ENCODE assay signal across 15 cellular contexts in genomic region chr6:156102129-156102528, GRCh38.
DNase-seq lines count a peak whose midpoint lies in the region; ATAC-seq and TF ChIP-seq lines count a peak whose summit lies in the region.
"Had no signal": no experiment of that assay in that cellular context is flagged by ENCODE, and none has a peak within 500 bp of the region (broad histone marks: within the 10 kb centered on the region; RNA-seq: fewer than 3 reads in every experiment).

No MANE protein-coding gene starts in this region.

- no peaks in the 10 kb centered on the region for H3K36me3 ChIP-seq in DOHH2 (ENCODE audit: control insufficient read depth, low read length)
- H3K36me3 ChIP-seq in WERI-Rb-1 = no peaks in the 10 kb centered on the region
- H3K36me3 ChIP-seq: ascending aorta, esophagus muscularis mucosa, left lung, tibial artery had no signal

- H3K4me3 Mint-ChIP-seq in activated T-cell treated with anti-CD3 and anti-CD28 coated beads, Interleukin-2, amount 50 U/mL, for 4 hours = no peak overlapping the region
- H3K4me3 Mint-ChIP-seq: T-helper 1 cell treated with Interleukin-12 subunit alpha and Interleukin-12 subunit beta and Interleukin-4 antibody, amounts not matched to agents 30 μg/mL and 1 μg/mL, for 36 hours had no signal

- peaks cover 2% of the 10 kb centered on the region for H3K36me3 Mint-ChIP-seq in activated T-cell treated with anti-CD3 and anti-CD28 coated beads, Interleukin-2, amount 50 U/mL, for 4 hours (ENCODE audit: insufficient read depth)

- no peaks in the 10 kb centered on the region for H3K4me1 ChIP-seq in DOHH2 (ENCODE audit: control insufficient read depth, low read length)
- H3K4me1 ChIP-seq: ascending aorta, esophagus muscularis mucosa, left lung, tibial artery had no signal

- H3K9me2 ChIP-seq in DOHH2 (replicated peaks; ENCODE audit: control insufficient read depth, low read length) = no peaks in the 10 kb centered on the region

- H3K9me3 ChIP-seq in DOHH2 (ENCODE audit: control insufficient read depth, insufficient read depth, low read length) (no peaks in the 10 kb centered on the region), WERI-Rb-1 (ENCODE audit: severe bottlenecking) (no peaks in the 10 kb centered on the region)
- H3K9me3 ChIP-seq: ascending aorta, esophagus muscularis mucosa, left lung, tibial artery had no signal

- no peaks in the 10 kb centered on the region for H3K79me2 ChIP-seq in DOHH2 (ENCODE audit: control insufficient read depth, low read length)

- H3K9me3 Mint-ChIP-seq in activated T-cell treated with anti-CD3 and anti-CD28 coated beads, Interleukin-2, amount 50 U/mL, for 4 hours = no peaks in the 10 kb centered on the region

- DNase-seq in HT1080 (ENCODE audit: low read depth) (peak; percentile 13), WERI-Rb-1 (no peak), left colon (peak in 1 of 2 donors; percentile 16), DMS79 treated with DMSO at 0.1 percent for 48 hours (lab: John Stamatoyannopoulos, UW) (no peak), DMS79 (lab: John Stamatoyannopoulos, UW) (no peak), posterior vena cava (ENCODE audit: low spot score) (no peak)
- no peak for DNase-seq in activated T-cell treated with anti-CD3 and anti-CD28 coated beads, Interleukin-2, amount 50 U/mL, for 4 hours
- DNase-seq: activated CD8-positive, alpha-beta memory T cell treated with anti-CD3 and anti-CD28 coated beads, Interleukin-2, amount 50 U/mL, for 48 hours; left lung; NCI-H446; tibial artery had no signal

- intact Hi-C loops in left colon (cut with DNase I, micrococcal nuclease) (no loop called here), posterior vena cava (cut with DNase I) (no loop called here)

- peak; percentile 48 for ATAC-seq in left colon
- ATAC-seq in activated T-cell treated with anti-CD3 and anti-CD28 coated beads, Interleukin-2, amount 50 U/mL, for 4 hours = no peak
- ATAC-seq: left lung had no signal

- TF ChIP-seq CTCF in DOHH2 (IDR thresholded peaks at IDR 0.05; ENCODE audit: low read depth, low read length, poor library complexity, severe bottlenecking) (peak; percentile 45), WERI-Rb-1 (IDR thresholded peaks at IDR 0.05; ENCODE audit: low read depth, low read length) (peak; percentile 40)

- H3K27me3 ChIP-seq in DOHH2 (ENCODE audit: control insufficient read depth, low read length) = no peaks in the 10 kb centered on the region
- H3K27me3 ChIP-seq in WERI-Rb-1 (ENCODE audit: insufficient read depth, low read depth, severe bottlenecking) = no peaks in the 10 kb centered on the region
- H3K27me3 ChIP-seq: ascending aorta, esophagus muscularis mucosa, left lung, tibial artery had no signal

- H4K20me1 ChIP-seq in DOHH2 (ENCODE audit: control insufficient read depth, insufficient read depth, low read depth, low read length) = no peaks in the 10 kb centered on the region

- H3K4me3 ChIP-seq in DOHH2 (ENCODE audit: low read length) (no peak overlapping the region), WERI-Rb-1 (ENCODE audit: low read depth, low read length) (no peak overlapping the region)
- H3K4me3 ChIP-seq: ascending aorta, esophagus muscularis mucosa, left lung, tibial artery had no signal

- H3K4me2 ChIP-seq in DOHH2 (ENCODE audit: low read length) = no peak overlapping the region

- no peaks in the 10 kb centered on the region for H3K27me3 Mint-ChIP-seq in activated T-cell treated with anti-CD3 and anti-CD28 coated beads, Interleukin-2, amount 50 U/mL, for 4 hours (ENCODE audit: low read depth)

- H3K27ac ChIP-seq in DOHH2 (ENCODE audit: low read depth, low read length) = no peak overlapping the region
- H3K27ac ChIP-seq in WERI-Rb-1 = no peak overlapping the region
- H3K27ac ChIP-seq: ascending aorta, esophagus muscularis mucosa, left lung, tibial artery had no signal

- no peaks in the 10 kb centered on the region for H3K4me1 Mint-ChIP-seq in activated T-cell treated with anti-CD3 and anti-CD28 coated beads, Interleukin-2, amount 50 U/mL, for 4 hours (ENCODE audit: low read depth)

- H3F3A ChIP-seq in DOHH2 (ENCODE audit: control insufficient read depth, insufficient read depth) = no peaks in the 10 kb centered on the region
